16 cellular contexts compared by ENCODE assay signal in the genomic region with DNA sequence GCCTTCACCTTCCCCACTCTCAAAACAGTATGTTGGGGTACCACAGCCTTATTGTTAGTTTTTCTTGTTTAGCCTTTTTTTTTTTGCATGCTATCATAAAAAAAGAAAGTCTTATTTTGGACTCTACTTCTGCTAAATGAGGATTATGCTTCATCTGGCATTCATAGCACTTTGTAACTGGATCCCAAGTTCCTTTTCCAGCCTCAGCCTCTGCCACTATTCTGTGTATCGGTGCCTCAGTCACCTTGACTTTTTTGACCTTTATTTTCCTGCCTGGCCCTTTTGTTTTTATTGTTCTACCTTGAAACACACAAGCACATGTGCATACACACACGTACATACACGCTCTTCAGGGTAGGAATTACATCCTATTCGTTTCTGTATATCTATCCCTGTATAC. TPM values are rescaled to one million over a fixed set of nuclear protein-coding genes. Genes with fewer than 3 reads are reported as not detected.
DNase-seq lines count a peak whose midpoint lies in the region; ATAC-seq, FAIRE-seq and TF ChIP-seq lines count a peak whose summit lies in the region.
"Had no signal": no experiment of that assay in that cellular context is flagged by ENCODE, and none has a peak within 500 bp of the region (broad histone marks: within the 10 kb centered on the region; RNA-seq: fewer than 3 reads in every experiment).

No MANE protein-coding gene starts in this region.

- FAIRE-seq in HTR-8/SVneo (lab: Jason Lieb, UNC), result no peak
- FAIRE-seq: HepG2 had no signal

- no peak overlapping the region for H3K4me3 Mint-ChIP-seq in natural killer cell treated with Interleukin-12 subunit alpha and Interleukin-12 subunit beta and Interleukin-15 and Interleukin-18, amount 100 ng/mL, for 72 hours
- H3K4me3 Mint-ChIP-seq in natural killer cell, result no peak overlapping the region
- no peak overlapping the region for H3K4me3 Mint-ChIP-seq in activated T-helper 1 cell treated with anti-CD3 and anti-CD28 coated beads, Interleukin-12 subunit alpha, Interleukin-12 subunit beta, Interleukin-2, Interleukin-4 antibody, amounts not matched to agents 30 ng/mL and 10 ng/mL and 1 ng/mL, durations not matched to agents 14 hours and 24 hours and 36 hours
- no peak overlapping the region for H3K4me3 Mint-ChIP-seq in endothelial cell (ENCODE audit: unreplicated experiment)
- H3K4me3 Mint-ChIP-seq in naive thymus-derived CD8-positive, alpha-beta T cell, result no peak overlapping the region
- H3K4me3 Mint-ChIP-seq: CD4-positive, CD25-positive, alpha-beta regulatory T cell had no signal

- no peak for DNase-seq in natural killer cell treated with Interleukin-12 subunit alpha and Interleukin-12 subunit beta and Interleukin-15 and Interleukin-18, amount 100 ng/mL, for 72 hours (ENCODE audit: low spot score)
- no peak for DNase-seq in natural killer cell
- no peak for DNase-seq in activated T-helper 1 cell treated with anti-CD3 and anti-CD28 coated beads, Interleukin-12 subunit alpha, Interleukin-12 subunit beta, Interleukin-2, Interleukin-4 antibody, amounts not matched to agents 30 ng/mL and 10 ng/mL and 1 ng/mL, durations not matched to agents 14 hours and 24 hours and 36 hours (ENCODE audit: low spot score)
- no peak for DNase-seq in endothelial cell (ENCODE audit: low spot score)
- DNase-seq in T-helper 9 cell, result no peak
- DNase-seq in HTR-8/SVneo (ENCODE audit: insufficient read length, low spot score), result no peak
- DNase-seq in naive thymus-derived CD8-positive, alpha-beta T cell, result no peak
- DNase-seq: ACHN; CD4-positive, CD25-positive, alpha-beta regulatory T cell; DMS 273 treated with DMSO at 0.1 percent for 48 hours; H7; MG63; NCI-H1092 treated with DMSO at 0.1 percent for 48 hours; NCI-H1694 treated with DMSO at 0.1 percent for 48 hours had no signal

- POLR2A ChIA-PET in naive thymus-derived CD8-positive, alpha-beta T cell (lab: Charles Lee), result interaction anchor here (0.6 kb wide), 1 partner anchor 220 kb away, joined by 4 read pairs; no protein-coding TSS in a partner anchor

- no peak for TF ChIP-seq CTCF in natural killer cell (IDR thresholded peaks at IDR 0.05)
- TF ChIP-seq CTCF in endothelial cell (IDR thresholded peaks at IDR 0.05; ENCODE audit: unreplicated experiment), result no peak

- peak overlapping the region; percentile 28 to 53 for H3K27ac Mint-ChIP-seq in natural killer cell treated with Interleukin-12 subunit alpha and Interleukin-12 subunit beta and Interleukin-15 and Interleukin-18, amount 100 ng/mL, for 72 hours
- H3K27ac Mint-ChIP-seq in natural killer cell, result peak overlapping the region in 1 of 2 donors; percentile 1
- peak overlapping the region; percentile 79 for H3K27ac Mint-ChIP-seq in activated T-helper 1 cell treated with anti-CD3 and anti-CD28 coated beads, Interleukin-12 subunit alpha, Interleukin-12 subunit beta, Interleukin-2, Interleukin-4 antibody, amounts not matched to agents 30 ng/mL and 10 ng/mL and 1 ng/mL, durations not matched to agents 14 hours and 24 hours and 36 hours
- peak overlapping the region; percentile 82 for H3K27ac Mint-ChIP-seq in endothelial cell (ENCODE audit: unreplicated experiment)
- H3K27ac Mint-ChIP-seq in naive thymus-derived CD8-positive, alpha-beta T cell, result peak overlapping the region in 5 of 10 donors; percentile 12 to 73 (median 60)

- no peak for ATAC-seq in natural killer cell treated with Interleukin-12 subunit alpha and Interleukin-12 subunit beta and Interleukin-15 and Interleukin-18, amount 100 ng/mL, for 72 hours
- ATAC-seq in natural killer cell, result no peak
- no peak for ATAC-seq in naive thymus-derived CD8-positive, alpha-beta T cell

- intact Hi-C loops in natural killer cell (cut with micrococcal nuclease), result no loop called here
- intact Hi-C loops in activated T-helper 1 cell treated with anti-CD3 and anti-CD28 coated beads, Interleukin-12 subunit alpha, Interleukin-12 subunit beta, Interleukin-2, Interleukin-4 antibody, amounts not matched to agents 30 ng/mL and 10 ng/mL and 1 ng/mL, durations not matched to agents 14 hours and 24 hours and 36 hours (cut with micrococcal nuclease), result no loop called here

- no peaks in the 10 kb centered on the region for H3K27me3 Mint-ChIP-seq in natural killer cell treated with Interleukin-12 subunit alpha and Interleukin-12 subunit beta and Interleukin-15 and Interleukin-18, amount 100 ng/mL, for 72 hours
- no peaks in the 10 kb centered on the region for H3K27me3 Mint-ChIP-seq in natural killer cell (ENCODE audit: low read depth in 2 of 2)
- H3K27me3 Mint-ChIP-seq in activated T-helper 1 cell treated with anti-CD3 and anti-CD28 coated beads, Interleukin-12 subunit alpha, Interleukin-12 subunit beta, Interleukin-2, Interleukin-4 antibody, amounts not matched to agents 30 ng/mL and 10 ng/mL and 1 ng/mL, durations not matched to agents 14 hours and 24 hours and 36 hours (ENCODE audit: insufficient read depth), result no peaks in the 10 kb centered on the region
- H3K27me3 Mint-ChIP-seq in endothelial cell (ENCODE audit: unreplicated experiment), result peaks cover 3% of the 10 kb centered on the region
- H3K27me3 Mint-ChIP-seq in naive thymus-derived CD8-positive, alpha-beta T cell, result no peaks in the 10 kb centered on the region
- H3K27me3 Mint-ChIP-seq: CD4-positive, CD25-positive, alpha-beta regulatory T cell had no signal

- H3K36me3 Mint-ChIP-seq in natural killer cell treated with Interleukin-12 subunit alpha and Interleukin-12 subunit beta and Interleukin-15 and Interleukin-18, amount 100 ng/mL, for 72 hours, result peaks cover 43% of the 10 kb centered on the region
- H3K36me3 Mint-ChIP-seq in natural killer cell (peaks cover 39% of the 10 kb centered on the region), endothelial cell (ENCODE audit: low read depth, unreplicated experiment) (peaks cover 31% of the 10 kb centered on the region)
- peaks cover 54% of the 10 kb centered on the region for H3K36me3 Mint-ChIP-seq in activated T-helper 1 cell treated with anti-CD3 and anti-CD28 coated beads, Interleukin-12 subunit alpha, Interleukin-12 subunit beta, Interleukin-2, Interleukin-4 antibody, amounts not matched to agents 30 ng/mL and 10 ng/mL and 1 ng/mL, durations not matched to agents 14 hours and 24 hours and 36 hours (ENCODE audit: low read depth)
- H3K36me3 Mint-ChIP-seq in naive thymus-derived CD8-positive, alpha-beta T cell, result peaks cover 5 to 90% (median 20%) of the 10 kb centered on the region in 3 donors

- peaks cover 7 to 12% of the 10 kb centered on the region in 2 donors for H3K4me1 Mint-ChIP-seq in natural killer cell treated with Interleukin-12 subunit alpha and Interleukin-12 subunit beta and Interleukin-15 and Interleukin-18, amount 100 ng/mL, for 72 hours (ENCODE audit: low read depth in 2 of 2)
- H3K4me1 Mint-ChIP-seq in natural killer cell (peaks cover 0 to 15% of the 10 kb centered on the region in 2 donors), endothelial cell (ENCODE audit: unreplicated experiment) (peaks cover 16% of the 10 kb centered on the region)
- H3K4me1 Mint-ChIP-seq in activated T-helper 1 cell treated with anti-CD3 and anti-CD28 coated beads, Interleukin-12 subunit alpha, Interleukin-12 subunit beta, Interleukin-2, Interleukin-4 antibody, amounts not matched to agents 30 ng/mL and 10 ng/mL and 1 ng/mL, durations not matched to agents 14 hours and 24 hours and 36 hours (ENCODE audit: low read depth), result peaks cover 5% of the 10 kb centered on the region
- peaks cover 0 to 5% (median under 1%) of the 10 kb centered on the region in 4 donors for H3K4me1 Mint-ChIP-seq in naive thymus-derived CD8-positive, alpha-beta T cell

- H3K9me3 Mint-ChIP-seq in natural killer cell treated with Interleukin-12 subunit alpha and Interleukin-12 subunit beta and Interleukin-15 and Interleukin-18, amount 100 ng/mL, for 72 hours, result no peaks in the 10 kb centered on the region
- H3K9me3 Mint-ChIP-seq in natural killer cell (no peaks in the 10 kb centered on the region), endothelial cell (ENCODE audit: unreplicated experiment) (no peaks in the 10 kb centered on the region)
- no peaks in the 10 kb centered on the region for H3K9me3 Mint-ChIP-seq in activated T-helper 1 cell treated with anti-CD3 and anti-CD28 coated beads, Interleukin-12 subunit alpha, Interleukin-12 subunit beta, Interleukin-2, Interleukin-4 antibody, amounts not matched to agents 30 ng/mL and 10 ng/mL and 1 ng/mL, durations not matched to agents 14 hours and 24 hours and 36 hours
- no peaks in the 10 kb centered on the region for H3K9me3 Mint-ChIP-seq in naive thymus-derived CD8-positive, alpha-beta T cell
- H3K9me3 Mint-ChIP-seq: CD4-positive, CD25-positive, alpha-beta regulatory T cell had no signal

RNA-seq across cellular contexts. Expression of gene MAML1, which starts 8.5 kb away (rescaled TPM):
- 10 to 100 TPM; 31.4 to 41.1 TPM for total RNA-seq in natural killer cell treated with Interleukin-12 subunit alpha and Interleukin-12 subunit beta and Interleukin-15 and Interleukin-18, amount 100 ng/mL, for 72 hours
- total RNA-seq in natural killer cell (10 to 100 TPM; 28.8 to 45.4 (median 37.6) TPM), endothelial cell (ENCODE audit: unreplicated experiment) (30.0 TPM)
- total RNA-seq in activated T-helper 1 cell treated with anti-CD3 and anti-CD28 coated beads, Interleukin-12 subunit alpha, Interleukin-12 subunit beta, Interleukin-2, Interleukin-4 antibody, amounts not matched to agents 30 ng/mL and 10 ng/mL and 1 ng/mL, durations not matched to agents 14 hours and 24 hours and 36 hours, result 36.0 and 37.6 TPM in 2 replicates
- total RNA-seq in naive thymus-derived CD8-positive, alpha-beta T cell, result 10 to 100 TPM; 45.0 to 48.5 TPM
- 1 to 10 TPM; 2.8 to 9.6 (median 3.3) TPM for polyA plus RNA-seq in naive thymus-derived CD8-positive, alpha-beta T cell

RNA-seq across cellular contexts. Expression of gene CANX, which starts 25.4 kb away (rescaled TPM):
- 100 to 1,000 TPM; 633 to 749 TPM for total RNA-seq in natural killer cell treated with Interleukin-12 subunit alpha and Interleukin-12 subunit beta and Interleukin-15 and Interleukin-18, amount 100 ng/mL, for 72 hours
- 100 to 1,000 TPM; 233 to 291 (median 260) TPM for total RNA-seq in natural killer cell
- 451 and 465 TPM in 2 replicates for total RNA-seq in activated T-helper 1 cell treated with anti-CD3 and anti-CD28 coated beads, Interleukin-12 subunit alpha, Interleukin-12 subunit beta, Interleukin-2, Interleukin-4 antibody, amounts not matched to agents 30 ng/mL and 10 ng/mL and 1 ng/mL, durations not matched to agents 14 hours and 24 hours and 36 hours
- total RNA-seq in endothelial cell (ENCODE audit: unreplicated experiment), result 568 TPM
- total RNA-seq in naive thymus-derived CD8-positive, alpha-beta T cell, result 100 to 1,000 TPM; 219 to 225 TPM
- polyA plus RNA-seq in naive thymus-derived CD8-positive, alpha-beta T cell, result 100 to 1,000 TPM; 172 to 220 (median 190) TPM

RNA-seq across cellular contexts. Expression of gene CBY3, which starts 43.3 kb away (rescaled TPM):
- 1 to 10 TPM in 1 of 2 donors, not detected in 1; 1.6 TPM for total RNA-seq in natural killer cell treated with Interleukin-12 subunit alpha and Interleukin-12 subunit beta and Interleukin-15 and Interleukin-18, amount 100 ng/mL, for 72 hours
- total RNA-seq in natural killer cell, result not detected
- total RNA-seq in activated T-helper 1 cell treated with anti-CD3 and anti-CD28 coated beads, Interleukin-12 subunit alpha, Interleukin-12 subunit beta, Interleukin-2, Interleukin-4 antibody, amounts not matched to agents 30 ng/mL and 10 ng/mL and 1 ng/mL, durations not matched to agents 14 hours and 24 hours and 36 hours, result 0.66 and 1.0 TPM in 2 replicates
- total RNA-seq in endothelial cell (ENCODE audit: unreplicated experiment), result not detected
- under 1 TPM in 1 of 2 experiments, not detected in 1; 0.99 TPM for total RNA-seq in naive thymus-derived CD8-positive, alpha-beta T cell
- polyA plus RNA-seq in naive thymus-derived CD8-positive, alpha-beta T cell, result under 1 TPM in 2 of 3 donors, not detected in 1; 0.62 to 0.66 TPM
- total RNA-seq: CD4-positive, CD25-positive, alpha-beta regulatory T cell; Daoy; H7; HepG2 had no signal
- polyA plus RNA-seq: HepG2 had no signal
